ENCODE assay signal across 27 cellular contexts in the genomic region with DNA sequence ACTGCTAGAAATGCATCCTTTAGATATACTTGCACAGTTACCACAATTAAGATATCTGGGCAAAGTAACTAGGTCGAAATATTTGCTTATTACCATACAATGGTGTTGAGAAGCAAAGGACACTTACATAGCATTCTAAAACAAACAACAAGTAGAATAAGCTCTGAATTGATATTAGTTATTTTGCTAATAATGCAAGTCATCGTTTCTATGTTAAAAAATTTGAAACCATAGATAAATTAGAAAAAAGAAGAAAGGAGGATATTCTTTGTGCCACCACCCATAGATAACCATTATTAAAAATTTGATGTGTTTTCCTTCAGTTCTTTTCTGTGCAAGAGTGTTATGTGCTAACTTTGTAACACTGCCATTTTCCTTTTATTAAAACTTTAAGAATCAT.
"Had no signal": no experiment of that assay in that cellular context is flagged by ENCODE, and none has a peak within 500 bp of the region (broad histone marks: within the 10 kb centered on the region; RNA-seq: fewer than 3 reads in every experiment).

No MANE protein-coding gene starts in this region.

- H3K9me3 ChIP-seq: colonic mucosa, esophagus squamous epithelium, gastrocnemius medialis, heart right ventricle, left lung, lower lobe of right lung had no signal

- H3K36me3 ChIP-seq: colonic mucosa, esophagus squamous epithelium, gastrocnemius medialis, heart right ventricle, left lung, lower lobe of right lung had no signal

- H3K27ac ChIP-seq: colonic mucosa, epithelial cell of prostate, esophagus squamous epithelium, gastrocnemius medialis, heart right ventricle, left lung, lower lobe of right lung had no signal

- DNase-seq: colonic mucosa; cortex of kidney; effector CD8-positive, alpha-beta T cell; effector memory CD8-positive, alpha-beta T cell; endodermal cell; erythroblast; esophagus squamous epithelium; foreskin fibroblast; foreskin melanocyte; gastrocnemius medialis; glutamatergic neuron; head of caudate nucleus; heart right ventricle; hippocampal formation; left cardiac atrium; left lung; left ventricle myocardium superior; lower lobe of right lung; mesenchymal stem cell; midbrain; naive thymus-derived CD4-positive, alpha-beta T cell had no signal

- H3K27ac Mint-ChIP-seq: dendritic cell treated with granulocyte-macrophage colony-stimulating factor and Interleukin-4, amounts not matched to agents 40 ng/mL and 50 ng/mL, for 4 days; effector memory CD8-positive, alpha-beta T cell; endodermal cell; naive thymus-derived CD4-positive, alpha-beta T cell had no signal

- H3K4me3 ChIP-seq: colonic mucosa, esophagus squamous epithelium, gastrocnemius medialis, heart right ventricle, left lung, lower lobe of right lung had no signal

- H3K27me3 Mint-ChIP-seq: dendritic cell treated with granulocyte-macrophage colony-stimulating factor and Interleukin-4, amounts not matched to agents 40 ng/mL and 50 ng/mL, for 4 days; effector memory CD8-positive, alpha-beta T cell had no signal

- FAIRE-seq: endometrium, islet of Langerhans, keratinocyte had no signal

- H3K9me3 Mint-ChIP-seq: dendritic cell treated with granulocyte-macrophage colony-stimulating factor and Interleukin-4, amounts not matched to agents 40 ng/mL and 50 ng/mL, for 4 days; effector memory CD8-positive, alpha-beta T cell; endodermal cell had no signal

- ATAC-seq: effector memory CD8-positive, alpha-beta T cell; esophagus mucosa; gastrocnemius medialis; heart right ventricle; left cardiac atrium; left lung; left ventricle myocardium superior; lower lobe of right lung; naive thymus-derived CD4-positive, alpha-beta T cell had no signal

- H3K4me1 Mint-ChIP-seq: endodermal cell; naive thymus-derived CD4-positive, alpha-beta T cell had no signal

- H3K27me3 ChIP-seq: colonic mucosa, esophagus squamous epithelium, gastrocnemius medialis, heart right ventricle, left lung had no signal

- H3K4me1 ChIP-seq: colonic mucosa, left lung, lower lobe of right lung had no signal

- H3K36me3 Mint-ChIP-seq: naive thymus-derived CD4-positive, alpha-beta T cell had no signal

- H3K4me3 Mint-ChIP-seq: dendritic cell treated with granulocyte-macrophage colony-stimulating factor and Interleukin-4, amounts not matched to agents 40 ng/mL and 50 ng/mL, for 4 days; effector memory CD8-positive, alpha-beta T cell; endodermal cell; naive thymus-derived CD4-positive, alpha-beta T cell had no signal
